Comparison of ENCODE assay signal across 20 cellular contexts in the genomic region with DNA sequence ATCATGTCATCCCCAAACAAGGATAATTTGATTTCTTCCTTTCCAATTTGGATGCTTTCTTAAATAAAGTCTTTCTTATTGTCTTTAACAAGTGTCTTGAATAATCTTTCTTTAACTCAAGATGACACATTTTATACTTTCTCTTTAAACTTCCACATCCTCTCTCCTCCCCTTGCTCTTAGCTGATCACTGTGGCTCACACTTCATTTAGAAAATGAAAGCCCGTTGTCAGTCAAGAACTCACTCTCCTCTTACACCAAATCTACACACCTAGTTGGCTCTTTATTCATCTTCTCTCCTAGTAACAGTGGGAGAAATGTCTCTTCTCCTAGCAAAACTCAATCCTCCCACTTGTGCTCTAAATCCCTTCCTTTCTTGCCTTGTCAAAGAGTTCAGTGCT. TPM values are rescaled to one million over a fixed set of nuclear protein-coding genes. Genes with fewer than 3 reads are reported as not detected.
A peak's percentile ranks its signal among the peaks of the same experiment; 100 is the strongest.
DNase-seq lines count a peak whose midpoint lies in the region; ATAC-seq and TF ChIP-seq lines count a peak whose summit lies in the region.
"Had no signal": no experiment of that assay in that cellular context is flagged by ENCODE, and none has a peak within 500 bp of the region (broad histone marks: within the 10 kb centered on the region; RNA-seq: fewer than 3 reads in every experiment).

No MANE protein-coding gene starts in this region.

- no peaks in the 10 kb centered on the region for H3K9me2 ChIP-seq in Karpas-422 (replicated peaks; ENCODE audit: insufficient read depth, low read length)

- ATAC-seq in GM18511 (IDR thresholded peaks at IDR 0.05; ENCODE audit: unreplicated experiment) (peak; percentile 81), HG02884 (IDR thresholded peaks at IDR 0.05; ENCODE audit: unreplicated experiment) (peak; percentile 82), HG03520 (IDR thresholded peaks at IDR 0.05; ENCODE audit: unreplicated experiment) (peak; percentile 87), aorta (ENCODE audit: low FRiP score) (no peak)
- ATAC-seq: heart right ventricle, left lung, right cardiac atrium had no signal

- H3K79me2 ChIP-seq in Karpas-422 (ENCODE audit: low read length) = no peaks in the 10 kb centered on the region

- H3K9me3 ChIP-seq in Karpas-422 (ENCODE audit: low read length) (no peaks in the 10 kb centered on the region), aorta (ENCODE audit: control insufficient read depth, low read length) (no peaks in the 10 kb centered on the region)
- H3K9me3 ChIP-seq: left lung had no signal

- intact Hi-C loops in aorta (cut with DNase I) = no loop called here

- no peaks in the 10 kb centered on the region for H3K4me1 ChIP-seq in Karpas-422 (ENCODE audit: low read length)
- H3K4me1 ChIP-seq in aorta (ENCODE audit: control insufficient read depth in 1 of 2, insufficient read depth in 2 of 2, low read length in 2 of 2) = no peaks in the 10 kb centered on the region
- H3K4me1 ChIP-seq: heart right ventricle, left lung had no signal

- H3K4me2 ChIP-seq in Karpas-422 (ENCODE audit: low read depth, low read length, poor library complexity, severe bottlenecking) = no peak overlapping the region

- H2AFZ ChIP-seq in Karpas-422 (ENCODE audit: low read length) = no peak overlapping the region

- H3K4me3 ChIP-seq in Karpas-422 (ENCODE audit: low read length) (no peak overlapping the region), aorta (ENCODE audit: low read length in 2 of 2) (no peak overlapping the region)
- H3K4me3 ChIP-seq: heart right ventricle, left lung had no signal

- H3K27ac ChIP-seq in Karpas-422 (ENCODE audit: low read length) (no peak overlapping the region), aorta (ENCODE audit: low read depth in 1 of 2, low read length in 2 of 2) (no peak overlapping the region)
- H3K27ac ChIP-seq: heart right ventricle, left lung had no signal

- 74 to 87% methylated on average over 1 of the region's 1 CpG for WGBS in aorta, 2 donors

- DNase-seq in GM20000 (ENCODE audit: low spot score) = peak; percentile 42
- DNase-seq in Karpas-422 = no peak
- no peak for DNase-seq in GM19238 (ENCODE audit: insufficient read length, low spot score)
- DNase-seq in aorta = no peak
- DNase-seq in stimulated activated naive CD4-positive, alpha-beta T cell treated with Interleukin-2 at 50 U/mL for 16 hours (lab: John Stamatoyannopoulos, UW) = no peak
- DNase-seq: activated naive CD4-positive, alpha-beta T cell; H7; heart right ventricle; left lung; NCI-H1092 treated with DMSO at 0.1 percent for 48 hours; NCI-H446; right cardiac atrium had no signal

- no peaks in the 10 kb centered on the region for H3K36me3 ChIP-seq in Karpas-422 (ENCODE audit: insufficient read depth, low read length)
- H3K36me3 ChIP-seq in aorta (ENCODE audit: control insufficient read depth in 1 of 2, insufficient read depth in 2 of 2, low read length in 1 of 2) = no peaks in the 10 kb centered on the region
- H3K36me3 ChIP-seq: heart right ventricle, left lung had no signal

- H3K27me3 ChIP-seq in Karpas-422 (ENCODE audit: low read length) = no peaks in the 10 kb centered on the region
- no peaks in the 10 kb centered on the region for H3K27me3 ChIP-seq in aorta (ENCODE audit: control insufficient read depth in 1 of 2, insufficient read depth in 2 of 2, low read length in 1 of 2)
- H3K27me3 ChIP-seq: heart right ventricle, left lung had no signal

- no peaks in the 10 kb centered on the region for H4K20me1 ChIP-seq in Karpas-422 (ENCODE audit: insufficient read depth, low read depth, low read length)

- TF ChIP-seq CTCF in GM20000 (IDR thresholded peaks at IDR 0.05; ENCODE audit: extremely low read depth, missing control alignments) = no peak

- H3K9ac ChIP-seq in Karpas-422 (ENCODE audit: low read length) = no peak overlapping the region

RNA-seq across cellular contexts. Expression of a gene that starts 10.4 kb away (rescaled TPM):
- total RNA-seq in Karpas-422 (2014; rRNA removed; shearing (Covaris generic); ENCODE audit: low replicate concordance) = not detected in 2 replicates
- total RNA-seq in aorta = 1 to 10 TPM in 1 of 2 donors, under 1 TPM in 1; 0.45 to 2.7 TPM
- polyA plus RNA-seq in aorta = not detected
- total RNA-seq: bronchial epithelial cell; Daoy; endothelial cell of umbilical vein; subcutaneous adipose tissue; T-helper 2 cell treated with Interferon-gamma antibody and Interleukin-4, amounts not matched to agents 100 ng/mL and 5 ng/mL, for 36 hours had no signal
- polyA plus RNA-seq: endothelial cell of umbilical vein had no signal
